In genomic region chr16:67932462-67932840, GRCh38 we compare ENCODE assay signal across 21 cellular contexts. TPM values are rescaled to one million over a fixed set of nuclear protein-coding genes. Genes with fewer than 3 reads are reported as not detected.
DNase-seq lines count a peak whose midpoint lies in the region; ATAC-seq and TF ChIP-seq lines count a peak whose summit lies in the region.
"Had no signal": no experiment of that assay in that cellular context is flagged by ENCODE, and none has a peak within 500 bp of the region (broad histone marks: within the 10 kb centered on the region; RNA-seq: fewer than 3 reads in every experiment).

No MANE protein-coding gene starts in this region.

- no peak for TF ChIP-seq POLR2A in body of pancreas (IDR thresholded peaks at IDR 0.05)
- no peak for TF ChIP-seq POLR2A in spleen (IDR thresholded peaks at IDR 0.05)

- no peak for ATAC-seq in body of pancreas

- H3K4me1 Mint-ChIP-seq in activated T-cell treated with anti-CD3 and anti-CD28 coated beads, Interleukin-2, amount 50 U/mL, for 24 hours (ENCODE audit: low read depth): peaks cover 28% of the 10 kb centered on the region
- H3K4me1 Mint-ChIP-seq in CD14-positive monocyte: peaks cover 25% of the 10 kb centered on the region

- intact Hi-C loops in CD14-positive monocyte (cut with micrococcal nuclease) (loop anchor here (5.0 to 10.0 kb wide), 3 partner anchors 35 to 118 kb away; partner anchors contain the start of gene EDC4 (in 1 of the 2)), body of pancreas (cut with DNase I) (no loop called here), spleen (cut with DNase I; ENCODE audit: low total_unique reads) (loop anchor here (10.0 kb wide), 1 partner anchor 88 kb away; the partner anchor contains the start of genes CENPT, NUTF2 and THAP11)

- TF ChIP-seq CTCF in CD14-positive monocyte (IDR thresholded peaks at IDR 0.05) (no peak), body of pancreas (IDR thresholded peaks at IDR 0.05) (no peak), spleen (IDR thresholded peaks at IDR 0.05 in 8 of 11, conservative IDR thresholded peaks at IDR 0.05 in 3 of 11) (no peak)

- H3K4me3 ChIP-seq in body of pancreas (no peak overlapping the region), spleen (no peak overlapping the region)
- H3K4me3 ChIP-seq: BLaER1 treated with 17β-estradiol and CSF1 and Interleukin-3, amounts not matched to agents 10 nM and 100 nM had no signal

- H3K9me3 ChIP-seq in body of pancreas: no peaks in the 10 kb centered on the region
- H3K9me3 ChIP-seq in spleen: no peaks in the 10 kb centered on the region
- H3K9me3 ChIP-seq: BLaER1 treated with 17β-estradiol and CSF1 and Interleukin-3, amounts not matched to agents 10 nM and 100 nM had no signal

- H3K36me3 Mint-ChIP-seq in activated T-cell treated with anti-CD3 and anti-CD28 coated beads, Interleukin-2, amount 50 U/mL, for 24 hours (ENCODE audit: low read depth): peaks cover 98% of the 10 kb centered on the region
- peaks cover 50 to 79% of the 10 kb centered on the region in 2 donors for H3K36me3 Mint-ChIP-seq in CD14-positive monocyte

- peaks cover 81% of the 10 kb centered on the region for H3K4me1 ChIP-seq in body of pancreas
- H3K4me1 ChIP-seq in spleen: peaks cover 13 to 50% (median 28%) of the 10 kb centered on the region in 6 donors

- 57 to 61% methylated on average over 4 of the region's 4 CpGs for WGBS in body of pancreas, 2 donors
- 90 to 98% (median 97%) methylated on average over 3 to 4 of the region's 4 CpGs for WGBS in spleen, 5 donors

- no peaks in the 10 kb centered on the region for H3K27me3 ChIP-seq in body of pancreas
- no peaks in the 10 kb centered on the region for H3K27me3 ChIP-seq in spleen (replicated peaks in 1 of 7)
- H3K27me3 ChIP-seq: BLaER1 treated with 17β-estradiol and CSF1 and Interleukin-3, amounts not matched to agents 10 nM and 100 nM had no signal

- no peak for DNase-seq in activated T-cell treated with anti-CD3 and anti-CD28 coated beads, Interleukin-2, amount 50 U/mL, for 24 hours
- no peak for DNase-seq in activated T-cell treated with anti-CD3 and anti-CD28 coated beads, Interleukin-2, amount 50 U/mL, for 48 hours
- DNase-seq in CD14-positive monocyte (ENCODE audit: low spot score): no peak
- DNase-seq in body of pancreas: no peak
- peak; percentile 59 for DNase-seq in spleen
- DNase-seq in Kasumi-1 (lab: John Stamatoyannopoulos, UW): no peak
- DNase-seq in H4 (ENCODE audit: low spot score): no peak
- DNase-seq: CD4-positive, alpha-beta memory T cell; COR-L47; DMS53; NCI-H1092 treated with DMSO at 0.1 percent for 48 hours; NCI-H1436; NCI-H187; NCI-H2081 treated with DMSO at 0.1 percent for 48 hours; NCI-H2171 treated with DMSO at 0.1 percent for 48 hours; NCI-H345; NCI-H510A treated with DMSO at 0.1 percent for 48 hours; NCI-H774 had no signal

- H3K4me3 Mint-ChIP-seq in activated T-cell treated with anti-CD3 and anti-CD28 coated beads, Interleukin-2, amount 50 U/mL, for 24 hours: no peak overlapping the region
- no peak overlapping the region for H3K4me3 Mint-ChIP-seq in CD14-positive monocyte
- H3K4me3 Mint-ChIP-seq: CD4-positive, alpha-beta memory T cell had no signal

- H3K9me3 Mint-ChIP-seq in activated T-cell treated with anti-CD3 and anti-CD28 coated beads, Interleukin-2, amount 50 U/mL, for 24 hours: no peaks in the 10 kb centered on the region
- H3K9me3 Mint-ChIP-seq in CD14-positive monocyte: peaks cover 0 to 1% (median 0%) of the 10 kb centered on the region in 7 donors

- no peaks in the 10 kb centered on the region for H3K27me3 Mint-ChIP-seq in activated T-cell treated with anti-CD3 and anti-CD28 coated beads, Interleukin-2, amount 50 U/mL, for 24 hours
- H3K27me3 Mint-ChIP-seq in CD14-positive monocyte (ENCODE audit: low read depth in 3 of 3): no peaks in the 10 kb centered on the region
- H3K27me3 Mint-ChIP-seq: CD4-positive, alpha-beta memory T cell had no signal

- H3K27ac ChIP-seq in body of pancreas (peak overlapping the region; percentile 78 to 82 (median 80)), spleen (no peak overlapping the region)
- H3K27ac ChIP-seq: BLaER1 treated with 17β-estradiol and CSF1 and Interleukin-3, amounts not matched to agents 10 nM and 100 nM; HL-60 had no signal

- H3K27ac Mint-ChIP-seq in activated T-cell treated with anti-CD3 and anti-CD28 coated beads, Interleukin-2, amount 50 U/mL, for 24 hours: peak overlapping the region; percentile 44
- H3K27ac Mint-ChIP-seq in CD14-positive monocyte: peak overlapping the region in 5 of 7 donors; percentile 13 to 71 (median 33)

- no peaks in the 10 kb centered on the region for H3K36me3 ChIP-seq in body of pancreas (replicated peaks in 1 of 2; ENCODE audit: insufficient read depth in 1 of 2, low read depth in 2 of 2)
- peaks cover 0 to 81% (median 59%) of the 10 kb centered on the region in 6 donors for H3K36me3 ChIP-seq in spleen

RNA-seq across cellular contexts. Expression of gene CTRL, which starts 0.8 kb away (rescaled TPM):
- polyA plus RNA-seq in CD14-positive monocyte: 1 to 10 TPM in 1 of 2 donors, under 1 TPM in 1; 0.69 to 1.6 TPM
- total RNA-seq in body of pancreas: 1,000 to 10,000 TPM in 1 of 2 donors, 100 to 1,000 TPM in 1; 286 to 1,726 TPM
- total RNA-seq in spleen: 1 to 10 TPM; 2.0 to 8.5 (median 4.6) TPM
- polyA plus RNA-seq in spleen: 10 to 100 TPM in 1 of 3 donors, 1 to 10 TPM in 2; 2.7 to 10.3 (median 4.8) TPM
- 0.25 TPM in 1 of 2 replicates, not detected in the other for total RNA-seq in H4 (2014; rRNA removed; shearing (Covaris generic))
- total RNA-seq: G401 had no signal

RNA-seq across cellular contexts. Expression of gene PSMB10, which starts 4.2 kb away (rescaled TPM):
- polyA plus RNA-seq in CD14-positive monocyte: 100 to 1,000 TPM; 609 to 798 TPM
- 10 to 100 TPM; 16.2 to 26.7 TPM for total RNA-seq in body of pancreas
- total RNA-seq in spleen: 100 to 1,000 TPM in 6 of 7 donors, 10 to 100 TPM in 1; 80.3 to 152 (median 128) TPM
- polyA plus RNA-seq in spleen: 100 to 1,000 TPM; 207 to 236 (median 236) TPM
- 48.7 and 65.7 TPM in 2 replicates for total RNA-seq in H4 (2014; rRNA removed; shearing (Covaris generic))

RNA-seq across cellular contexts. Expression of gene LCAT, which starts 11.5 kb away (rescaled TPM):
- under 1 TPM in 1 of 2 donors, not detected in 1; 0.17 TPM for polyA plus RNA-seq in CD14-positive monocyte
- 10 to 100 TPM in 1 of 2 donors, 1 to 10 TPM in 1; 7.5 to 17.8 TPM for total RNA-seq in body of pancreas
- total RNA-seq in spleen: 10 to 100 TPM in 5 of 7 donors, 1 to 10 TPM in 2; 5.2 to 28.5 (median 13.7) TPM
- polyA plus RNA-seq in spleen: 10 to 100 TPM in 2 of 3 donors, 1 to 10 TPM in 1; 8.5 to 51.6 (median 40.2) TPM
- 1.1 TPM in 1 of 2 replicates, not detected in the other for total RNA-seq in H4 (2014; rRNA removed; shearing (Covaris generic))

RNA-seq across cellular contexts. Expression of gene SLC12A4, which starts 36.0 kb away (rescaled TPM):
- 1 to 10 TPM; 7.3 to 7.7 TPM for polyA plus RNA-seq in CD14-positive monocyte
- 10 to 100 TPM; 23.3 to 61.3 TPM for total RNA-seq in body of pancreas
- 10 to 100 TPM; 23.1 to 68.5 (median 38.6) TPM for total RNA-seq in spleen
- polyA plus RNA-seq in spleen: 10 to 100 TPM in 1 of 3 donors, 1 to 10 TPM in 2; 4.6 to 27.4 (median 8.9) TPM
- 9.3 and 13.9 TPM in 2 replicates for total RNA-seq in H4 (2014; rRNA removed; shearing (Covaris generic))

RNA-seq across cellular contexts. Expression of gene PSKH1, which starts 39.4 kb away (rescaled TPM):
- polyA plus RNA-seq in CD14-positive monocyte (10 to 100 TPM; 11.0 to 19.7 TPM), spleen (10 to 100 TPM in 1 of 3 donors, 1 to 10 TPM in 2; 5.0 to 16.2 (median 6.8) TPM)
- total RNA-seq in body of pancreas (10 to 100 TPM; 15.0 to 16.8 TPM), spleen (10 to 100 TPM; 13.0 to 31.3 (median 26.0) TPM)
- total RNA-seq in H4 (2014; rRNA removed; shearing (Covaris generic)): 7.7 and 8.1 TPM in 2 replicates

Comparison
In these comparisons a context has a peak if more than half of its experiments do, and no peak if none do; other contexts are left out.
1. H3K27ac ChIP-seq: peak in body of pancreas (4 of 4); none in spleen (0 of 8).
2. RNA of gene CTRL, which starts 0.8 kb away (total RNA-seq): 286 to 1,726 TPM in body of pancreas; 2.0 to 8.5 TPM in spleen and 0.25 TPM in H4; every median in the first group is over 10 times any median in the second.